1 cellular context compared by ENCODE assay signal in the genomic region with DNA sequence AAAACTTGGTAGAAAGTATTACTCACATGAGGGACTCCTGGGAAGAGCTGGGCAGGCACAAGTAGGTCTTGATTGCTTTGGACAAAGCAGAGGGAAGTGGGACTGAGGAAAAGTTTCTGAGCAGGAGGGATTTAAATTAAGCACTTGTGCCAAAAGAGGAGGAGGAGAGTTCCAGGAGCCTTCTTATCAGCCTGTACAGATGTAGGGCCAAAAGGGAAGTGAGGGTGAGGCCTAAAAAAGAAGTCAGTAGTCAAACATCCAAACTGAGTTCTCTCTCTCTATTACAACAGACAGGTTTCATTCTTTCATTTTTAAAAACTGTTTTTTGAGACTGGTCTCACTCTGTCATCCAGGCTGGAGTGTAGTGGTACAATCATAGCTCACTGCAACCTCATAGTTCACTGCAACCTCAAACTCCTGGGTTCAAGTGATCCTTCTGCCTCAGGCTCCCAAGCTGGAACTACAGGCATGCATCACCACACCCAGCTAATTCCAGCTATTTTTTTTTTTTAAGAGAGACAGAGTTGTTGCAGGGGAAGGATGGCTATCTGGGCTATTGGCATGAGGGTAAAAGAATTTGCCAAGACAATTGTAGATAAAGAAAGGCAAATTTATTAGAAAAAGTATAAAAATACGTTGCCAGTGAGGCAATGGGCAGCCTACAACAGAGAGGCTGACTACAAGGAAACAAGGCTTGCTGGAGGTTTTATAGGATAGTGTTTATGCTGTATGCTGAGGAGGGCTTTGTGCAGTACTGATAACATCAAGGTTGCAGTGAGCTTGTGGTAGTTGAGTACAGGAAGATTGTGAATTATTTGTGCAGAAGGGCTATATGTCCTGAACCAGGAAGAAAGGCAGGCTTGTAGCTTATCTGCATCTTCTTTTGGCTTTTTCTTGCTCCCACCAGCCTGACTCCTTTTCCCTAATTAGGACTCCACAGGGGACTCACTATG.
TF ChIP-seq lines count a peak whose summit lies in the region.

No MANE protein-coding gene starts in this region.

TF ChIP-seq in K562, 482 proteins besides CTCF, POLR2A, EP300 and RAD21 (continued from another document and continues in another):
- TF ChIP-seq, protein P1, sequence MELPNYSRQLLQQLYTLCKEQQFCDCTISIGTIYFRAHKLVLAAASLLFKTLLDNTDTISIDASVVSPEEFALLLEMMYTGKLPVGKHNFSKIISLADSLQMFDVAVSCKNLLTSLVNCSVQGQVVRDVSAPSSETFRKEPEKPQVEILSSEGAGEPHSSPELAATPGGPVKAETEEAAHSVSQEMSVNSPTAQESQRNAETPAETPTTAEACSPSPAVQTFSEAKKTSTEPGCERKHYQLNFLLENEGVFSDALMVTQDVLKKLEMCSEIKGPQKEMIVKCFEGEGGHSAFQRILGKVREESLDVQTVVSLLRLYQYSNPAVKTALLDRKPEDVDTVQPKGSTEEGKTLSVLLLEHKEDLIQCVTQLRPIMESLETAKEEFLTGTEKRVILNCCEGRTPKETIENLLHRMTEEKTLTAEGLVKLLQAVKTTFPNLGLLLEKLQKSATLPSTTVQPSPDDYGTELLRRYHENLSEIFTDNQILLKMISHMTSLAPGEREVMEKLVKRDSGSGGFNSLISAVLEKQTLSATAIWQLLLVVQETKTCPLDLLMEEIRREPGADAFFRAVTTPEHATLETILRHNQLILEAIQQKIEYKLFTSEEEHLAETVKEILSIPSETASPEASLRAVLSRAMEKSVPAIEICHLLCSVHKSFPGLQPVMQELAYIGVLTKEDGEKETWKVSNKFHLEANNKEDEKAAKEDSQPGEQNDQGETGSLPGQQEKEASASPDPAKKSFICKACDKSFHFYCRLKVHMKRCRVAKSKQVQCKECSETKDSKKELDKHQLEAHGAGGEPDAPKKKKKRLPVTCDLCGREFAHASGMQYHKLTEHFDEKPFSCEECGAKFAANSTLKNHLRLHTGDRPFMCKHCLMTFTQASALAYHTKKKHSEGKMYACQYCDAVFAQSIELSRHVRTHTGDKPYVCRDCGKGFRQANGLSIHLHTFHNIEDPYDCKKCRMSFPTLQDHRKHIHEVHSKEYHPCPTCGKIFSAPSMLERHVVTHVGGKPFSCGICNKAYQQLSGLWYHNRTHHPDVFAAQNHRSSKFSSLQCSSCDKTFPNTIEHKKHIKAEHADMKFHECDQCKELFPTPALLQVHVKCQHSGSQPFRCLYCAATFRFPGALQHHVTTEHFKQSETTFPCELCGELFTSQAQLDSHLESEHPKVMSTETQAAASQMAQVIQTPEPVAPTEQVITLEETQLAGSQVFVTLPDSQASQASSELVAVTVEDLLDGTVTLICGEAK (IDR thresholded peaks at IDR 0.05), result no peak
- TF ChIP-seq, protein P1 (CRISPR knock-in tag; IDR thresholded peaks at IDR 0.05), result no peak
- TF ChIP-seq MAFK (IDR thresholded peaks at IDR 0.05; ENCODE audit: low read length) (peak; percentile 25; the same call in 1 of the 2 replicates), GTF2E2 (tag; IDR thresholded peaks at IDR 0.05) (no peak), MTA2 (IDR thresholded peaks at IDR 0.05; ENCODE audit: low read depth) (peak; percentile 93), ZBTB1 (CRISPR knock-in tag; IDR thresholded peaks at IDR 0.05; ENCODE audit: borderline replicate concordance, low read depth) (no peak), CC2D1A (IDR thresholded peaks at IDR 0.05) (peak; percentile 67; the same call in 1 of the 2 replicates), NFE2L1 (tag; IDR thresholded peaks at IDR 0.05; ENCODE audit: borderline replicate concordance, low read depth) (no peak), PHB (CRISPR knock-in tag; IDR thresholded peaks at IDR 0.05) (no peak), POLR2AphosphoS5 (IDR thresholded peaks at IDR 0.05; ENCODE audit: control insufficient read depth, insufficient read depth, low read depth, low read length) (peak; percentile 90), SMAD4 (CRISPR knock-in tag; conservative IDR thresholded peaks at IDR 0.05) (peak; percentile 53; the same call in 1 of the 2 replicates), FOSL1 (tag; conservative IDR thresholded peaks at IDR 0.05) (peak; percentile 52), ZNF23 (CRISPR knock-in tag; IDR thresholded peaks at IDR 0.05) (no peak), SLC30A9 (CRISPR knock-in tag; IDR thresholded peaks at IDR 0.05) (no peak), PCBP2 (IDR thresholded peaks at IDR 0.05; ENCODE audit: low read depth, low read length, poor library complexity, severe bottlenecking) (no peak), CBX8 (IDR thresholded peaks at IDR 0.05; ENCODE audit: borderline replicate concordance, extremely low read depth, low read depth, low read length, poor library complexity, severe bottlenecking) (no peak), ZFP36 (IDR thresholded peaks at IDR 0.05; ENCODE audit: low read depth, low read length, partially characterized antibody) (no peak), HIVEP1 (CRISPR knock-in tag; IDR thresholded peaks at IDR 0.05) (no peak), MTA1 (IDR thresholded peaks at IDR 0.05; ENCODE audit: borderline replicate concordance) (peak; percentile 52; the same call in 1 of the 2 replicates), NR2C1 (IDR thresholded peaks at IDR 0.05) (no peak), NR2C1 (tag; IDR thresholded peaks at IDR 0.05) (no peak), CHD2 (IDR thresholded peaks at IDR 0.05; ENCODE audit: low read depth, low read length) (no peak), RUNX1 (IDR thresholded peaks at IDR 0.05; ENCODE audit: low read depth) (no peak), PYGO2 (tag; IDR thresholded peaks at IDR 0.05) (no peak), NFE2 (IDR thresholded peaks at IDR 0.05; ENCODE audit: low read depth) (peak; percentile 33), NRF1 (conservative IDR thresholded peaks at IDR 0.05 in 1 of 2, IDR thresholded peaks at IDR 0.05 in 1 of 2) (peak in 1 of 2 experiments; percentile 44), NFIC (IDR thresholded peaks at IDR 0.05) (peak; percentile 93)
- TF ChIP-seq, protein P2, sequence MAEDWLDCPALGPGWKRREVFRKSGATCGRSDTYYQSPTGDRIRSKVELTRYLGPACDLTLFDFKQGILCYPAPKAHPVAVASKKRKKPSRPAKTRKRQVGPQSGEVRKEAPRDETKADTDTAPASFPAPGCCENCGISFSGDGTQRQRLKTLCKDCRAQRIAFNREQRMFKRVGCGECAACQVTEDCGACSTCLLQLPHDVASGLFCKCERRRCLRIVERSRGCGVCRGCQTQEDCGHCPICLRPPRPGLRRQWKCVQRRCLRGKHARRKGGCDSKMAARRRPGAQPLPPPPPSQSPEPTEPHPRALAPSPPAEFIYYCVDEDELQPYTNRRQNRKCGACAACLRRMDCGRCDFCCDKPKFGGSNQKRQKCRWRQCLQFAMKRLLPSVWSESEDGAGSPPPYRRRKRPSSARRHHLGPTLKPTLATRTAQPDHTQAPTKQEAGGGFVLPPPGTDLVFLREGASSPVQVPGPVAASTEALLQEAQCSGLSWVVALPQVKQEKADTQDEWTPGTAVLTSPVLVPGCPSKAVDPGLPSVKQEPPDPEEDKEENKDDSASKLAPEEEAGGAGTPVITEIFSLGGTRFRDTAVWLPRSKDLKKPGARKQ (CRISPR knock-in tag; IDR thresholded peaks at IDR 0.05), result no peak
- TF ChIP-seq, protein P3, sequence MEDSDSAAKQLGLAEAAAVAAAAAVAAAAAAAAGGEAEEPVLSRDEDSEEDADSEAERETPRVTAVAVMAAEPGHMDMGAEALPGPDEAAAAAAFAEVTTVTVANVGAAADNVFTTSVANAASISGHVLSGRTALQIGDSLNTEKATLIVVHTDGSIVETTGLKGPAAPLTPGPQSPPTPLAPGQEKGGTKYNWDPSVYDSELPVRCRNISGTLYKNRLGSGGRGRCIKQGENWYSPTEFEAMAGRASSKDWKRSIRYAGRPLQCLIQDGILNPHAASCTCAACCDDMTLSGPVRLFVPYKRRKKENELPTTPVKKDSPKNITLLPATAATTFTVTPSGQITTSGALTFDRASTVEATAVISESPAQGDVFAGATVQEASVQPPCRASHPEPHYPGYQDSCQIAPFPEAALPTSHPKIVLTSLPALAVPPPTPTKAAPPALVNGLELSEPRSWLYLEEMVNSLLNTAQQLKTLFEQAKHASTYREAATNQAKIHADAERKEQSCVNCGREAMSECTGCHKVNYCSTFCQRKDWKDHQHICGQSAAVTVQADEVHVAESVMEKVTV (CRISPR knock-in tag; IDR thresholded peaks at IDR 0.05), result no peak
- TF ChIP-seq, protein P4, sequence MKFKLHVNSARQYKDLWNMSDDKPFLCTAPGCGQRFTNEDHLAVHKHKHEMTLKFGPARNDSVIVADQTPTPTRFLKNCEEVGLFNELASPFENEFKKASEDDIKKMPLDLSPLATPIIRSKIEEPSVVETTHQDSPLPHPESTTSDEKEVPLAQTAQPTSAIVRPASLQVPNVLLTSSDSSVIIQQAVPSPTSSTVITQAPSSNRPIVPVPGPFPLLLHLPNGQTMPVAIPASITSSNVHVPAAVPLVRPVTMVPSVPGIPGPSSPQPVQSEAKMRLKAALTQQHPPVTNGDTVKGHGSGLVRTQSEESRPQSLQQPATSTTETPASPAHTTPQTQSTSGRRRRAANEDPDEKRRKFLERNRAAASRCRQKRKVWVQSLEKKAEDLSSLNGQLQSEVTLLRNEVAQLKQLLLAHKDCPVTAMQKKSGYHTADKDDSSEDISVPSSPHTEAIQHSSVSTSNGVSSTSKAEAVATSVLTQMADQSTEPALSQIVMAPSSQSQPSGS (CRISPR knock-in tag; IDR thresholded peaks at IDR 0.05), result no peak
- TF ChIP-seq, protein P5, sequence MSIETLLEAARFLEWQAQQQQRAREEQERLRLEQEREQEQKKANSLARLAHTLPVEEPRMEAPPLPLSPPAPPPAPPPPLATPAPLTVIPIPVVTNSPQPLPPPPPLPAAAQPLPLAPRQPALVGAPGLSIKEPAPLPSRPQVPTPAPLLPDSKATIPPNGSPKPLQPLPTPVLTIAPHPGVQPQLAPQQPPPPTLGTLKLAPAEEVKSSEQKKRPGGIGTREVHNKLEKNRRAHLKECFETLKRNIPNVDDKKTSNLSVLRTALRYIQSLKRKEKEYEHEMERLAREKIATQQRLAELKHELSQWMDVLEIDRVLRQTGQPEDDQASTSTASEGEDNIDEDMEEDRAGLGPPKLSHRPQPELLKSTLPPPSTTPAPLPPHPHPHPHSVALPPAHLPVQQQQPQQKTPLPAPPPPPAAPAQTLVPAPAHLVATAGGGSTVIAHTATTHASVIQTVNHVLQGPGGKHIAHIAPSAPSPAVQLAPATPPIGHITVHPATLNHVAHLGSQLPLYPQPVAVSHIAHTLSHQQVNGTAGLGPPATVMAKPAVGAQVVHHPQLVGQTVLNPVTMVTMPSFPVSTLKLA (conservative IDR thresholded peaks at IDR 0.05), result peak in 1 of 2 experiments; percentile 56; a peak in 2 of 4 replicates
- TF ChIP-seq, protein P6, sequence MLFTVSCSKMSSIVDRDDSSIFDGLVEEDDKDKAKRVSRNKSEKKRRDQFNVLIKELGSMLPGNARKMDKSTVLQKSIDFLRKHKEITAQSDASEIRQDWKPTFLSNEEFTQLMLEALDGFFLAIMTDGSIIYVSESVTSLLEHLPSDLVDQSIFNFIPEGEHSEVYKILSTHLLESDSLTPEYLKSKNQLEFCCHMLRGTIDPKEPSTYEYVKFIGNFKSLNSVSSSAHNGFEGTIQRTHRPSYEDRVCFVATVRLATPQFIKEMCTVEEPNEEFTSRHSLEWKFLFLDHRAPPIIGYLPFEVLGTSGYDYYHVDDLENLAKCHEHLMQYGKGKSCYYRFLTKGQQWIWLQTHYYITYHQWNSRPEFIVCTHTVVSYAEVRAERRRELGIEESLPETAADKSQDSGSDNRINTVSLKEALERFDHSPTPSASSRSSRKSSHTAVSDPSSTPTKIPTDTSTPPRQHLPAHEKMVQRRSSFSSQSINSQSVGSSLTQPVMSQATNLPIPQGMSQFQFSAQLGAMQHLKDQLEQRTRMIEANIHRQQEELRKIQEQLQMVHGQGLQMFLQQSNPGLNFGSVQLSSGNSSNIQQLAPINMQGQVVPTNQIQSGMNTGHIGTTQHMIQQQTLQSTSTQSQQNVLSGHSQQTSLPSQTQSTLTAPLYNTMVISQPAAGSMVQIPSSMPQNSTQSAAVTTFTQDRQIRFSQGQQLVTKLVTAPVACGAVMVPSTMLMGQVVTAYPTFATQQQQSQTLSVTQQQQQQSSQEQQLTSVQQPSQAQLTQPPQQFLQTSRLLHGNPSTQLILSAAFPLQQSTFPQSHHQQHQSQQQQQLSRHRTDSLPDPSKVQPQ (CRISPR knock-in tag; IDR thresholded peaks at IDR 0.05; ENCODE audit: borderline replicate concordance), result no peak
- TF ChIP-seq, protein P7, sequence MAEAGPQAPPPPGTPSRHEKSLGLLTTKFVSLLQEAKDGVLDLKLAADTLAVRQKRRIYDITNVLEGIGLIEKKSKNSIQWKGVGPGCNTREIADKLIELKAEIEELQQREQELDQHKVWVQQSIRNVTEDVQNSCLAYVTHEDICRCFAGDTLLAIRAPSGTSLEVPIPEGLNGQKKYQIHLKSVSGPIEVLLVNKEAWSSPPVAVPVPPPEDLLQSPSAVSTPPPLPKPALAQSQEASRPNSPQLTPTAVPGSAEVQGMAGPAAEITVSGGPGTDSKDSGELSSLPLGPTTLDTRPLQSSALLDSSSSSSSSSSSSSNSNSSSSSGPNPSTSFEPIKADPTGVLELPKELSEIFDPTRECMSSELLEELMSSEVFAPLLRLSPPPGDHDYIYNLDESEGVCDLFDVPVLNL (CRISPR knock-in tag; IDR thresholded peaks at IDR 0.05; ENCODE audit: low read depth), result no peak
- TF ChIP-seq, protein P8, sequence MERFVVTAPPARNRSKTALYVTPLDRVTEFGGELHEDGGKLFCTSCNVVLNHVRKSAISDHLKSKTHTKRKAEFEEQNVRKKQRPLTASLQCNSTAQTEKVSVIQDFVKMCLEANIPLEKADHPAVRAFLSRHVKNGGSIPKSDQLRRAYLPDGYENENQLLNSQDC (CRISPR knock-in tag; IDR thresholded peaks at IDR 0.05), result no peak
